Comparison of ENCODE assay signal across 11 cellular contexts in genomic region chr1:23597635-23598388, GRCh38. TPM values are rescaled to one million over a fixed set of nuclear protein-coding genes. Genes with fewer than 3 reads are reported as not detected.
DNase-seq lines count a peak whose midpoint lies in the region; ATAC-seq and TF ChIP-seq lines count a peak whose summit lies in the region.
"Had no signal": no experiment of that assay in that cellular context is flagged by ENCODE, and none has a peak within 500 bp of the region (broad histone marks: within the 10 kb centered on the region; RNA-seq: fewer than 3 reads in every experiment).

No MANE protein-coding gene starts in this region.

- H3K27me3 ChIP-seq in dorsolateral prefrontal cortex, result no peaks in the 10 kb centered on the region
- no peaks in the 10 kb centered on the region for H3K27me3 ChIP-seq in gastroesophageal sphincter
- H3K27me3 ChIP-seq in gastrocnemius medialis, result no peaks in the 10 kb centered on the region
- H3K27me3 ChIP-seq: upper lobe of left lung had no signal

- TF ChIP-seq CTCF in dorsolateral prefrontal cortex (IDR thresholded peaks at IDR 0.05 in 54 of 56, conservative IDR thresholded peaks at IDR 0.05 in 2 of 56; ENCODE audit: low read depth in 1 of 56, partially characterized antibody in 56 of 56), result no peak
- TF ChIP-seq CTCF in gastroesophageal sphincter (IDR thresholded peaks at IDR 0.05), result no peak
- no peak for TF ChIP-seq CTCF in gastrocnemius medialis (IDR thresholded peaks at IDR 0.05 in 4 of 5, conservative IDR thresholded peaks at IDR 0.05 in 1 of 5)

- H3K36me3 Mint-ChIP-seq in activated naive CD4-positive, alpha-beta T cell treated with anti-CD3 and anti-CD28 coated beads, Interleukin-2, amount 10 ng/mL, durations not matched to agents 7 days and 5 days, result peaks cover 1% of the 10 kb centered on the region
- H3K36me3 Mint-ChIP-seq in activated naive CD4-positive, alpha-beta T cell treated with anti-CD3 and anti-CD28 coated beads, Interleukin-2, amount 50 U/mL, for 72 hours, result no peaks in the 10 kb centered on the region

- ATAC-seq in activated naive CD4-positive, alpha-beta T cell treated with anti-CD3 and anti-CD28 coated beads, Interleukin-2, amount 50 U/mL, for 72 hours, result no peak
- ATAC-seq in stimulated activated naive CD8-positive, alpha-beta T cell treated with anti-CD3 and anti-CD28 coated beads, Interleukin-15, amount 100 ng/mL, for 72 hours, result no peak
- ATAC-seq in gastroesophageal sphincter (no peak), gastrocnemius medialis (no peak)

- H3K27ac Mint-ChIP-seq in activated naive CD4-positive, alpha-beta T cell treated with anti-CD3 and anti-CD28 coated beads, Interleukin-2, amount 10 ng/mL, durations not matched to agents 7 days and 5 days, result peak overlapping the region; percentile 47
- H3K27ac Mint-ChIP-seq in activated naive CD4-positive, alpha-beta T cell treated with anti-CD3 and anti-CD28 coated beads, Interleukin-2, amount 50 U/mL, for 72 hours, result peak overlapping the region in 1 of 2 donors; percentile 50
- peak overlapping the region in 1 of 2 donors; percentile 67 for H3K27ac Mint-ChIP-seq in stimulated activated naive CD8-positive, alpha-beta T cell treated with anti-CD3 and anti-CD28 coated beads, Interleukin-15, amount 100 ng/mL, for 72 hours

- H3K4me1 Mint-ChIP-seq in activated naive CD4-positive, alpha-beta T cell treated with anti-CD3 and anti-CD28 coated beads, Interleukin-2, amount 10 ng/mL, durations not matched to agents 7 days and 5 days, result peaks cover 87% of the 10 kb centered on the region
- H3K4me1 Mint-ChIP-seq in stimulated activated naive CD8-positive, alpha-beta T cell treated with anti-CD3 and anti-CD28 coated beads, Interleukin-15, amount 100 ng/mL, for 72 hours, result peaks cover 97% of the 10 kb centered on the region

- intact Hi-C loops in dorsolateral prefrontal cortex (cut with DNase I) (no loop called here), gastrocnemius medialis (cut with DNase I; ENCODE audit: low total_unique reads) (no loop called here)

- H3K36me3 ChIP-seq in gastroesophageal sphincter, result no peaks in the 10 kb centered on the region
- H3K36me3 ChIP-seq in gastrocnemius medialis, result no peaks in the 10 kb centered on the region
- H3K36me3 ChIP-seq: upper lobe of left lung had no signal

- CTCF ChIA-PET in activated naive CD4-positive, alpha-beta T cell treated with anti-CD3 and anti-CD28 coated beads, Interleukin-2, amount 10 ng/mL, durations not matched to agents 7 days and 5 days (lab: Charles Lee), result interaction anchor here (1.2 to 5.2 kb wide), 4 partner anchors 36 to 67 kb away, joined by 4 to 27 read pairs (median 6); no protein-coding TSS in a partner anchor

- no peaks in the 10 kb centered on the region for H3K9me3 Mint-ChIP-seq in activated naive CD4-positive, alpha-beta T cell treated with anti-CD3 and anti-CD28 coated beads, Interleukin-2, amount 10 ng/mL, durations not matched to agents 7 days and 5 days
- H3K9me3 Mint-ChIP-seq in activated naive CD4-positive, alpha-beta T cell treated with anti-CD3 and anti-CD28 coated beads, Interleukin-2, amount 50 U/mL, for 72 hours, result peaks cover 4 to 5% of the 10 kb centered on the region in 2 donors
- no peaks in the 10 kb centered on the region for H3K9me3 Mint-ChIP-seq in stimulated activated naive CD8-positive, alpha-beta T cell treated with anti-CD3 and anti-CD28 coated beads, Interleukin-15, amount 100 ng/mL, for 72 hours

- H3K9me3 ChIP-seq in gastroesophageal sphincter (no peaks in the 10 kb centered on the region), gastrocnemius medialis (no peaks in the 10 kb centered on the region)
- H3K9me3 ChIP-seq: Caco-2, upper lobe of left lung had no signal

- H3K4me3 Mint-ChIP-seq in activated naive CD4-positive, alpha-beta T cell treated with anti-CD3 and anti-CD28 coated beads, Interleukin-2, amount 10 ng/mL, durations not matched to agents 7 days and 5 days, result no peak overlapping the region
- H3K4me3 Mint-ChIP-seq in stimulated activated naive CD8-positive, alpha-beta T cell treated with anti-CD3 and anti-CD28 coated beads, Interleukin-15, amount 100 ng/mL, for 72 hours, result peak overlapping the region; percentile 3 to 22

- WGBS in gastroesophageal sphincter (ENCODE audit: low coverage in 1 of 2), 2 donors, result 72% methylated on average over 4 of the region's 4 CpGs

- TF ChIP-seq POLR2A in gastroesophageal sphincter (IDR thresholded peaks at IDR 0.05) (no peak), gastrocnemius medialis (IDR thresholded peaks at IDR 0.05) (no peak)

- no peak for DNase-seq in activated naive CD4-positive, alpha-beta T cell treated with anti-CD3 and anti-CD28 coated beads, Interleukin-2, amount 10 ng/mL, durations not matched to agents 7 days and 5 days
- no peak for DNase-seq in activated naive CD4-positive, alpha-beta T cell treated with anti-CD3 and anti-CD28 coated beads, Interleukin-2, amount 50 U/mL, for 72 hours (ENCODE audit: low spot score in 2 of 2)
- peak; percentile 38 to 86 for DNase-seq in NCI-H524 (lab: John Stamatoyannopoulos, UW)
- DNase-seq in dorsolateral prefrontal cortex, result no peak
- DNase-seq in stimulated activated naive CD8-positive, alpha-beta T cell treated with anti-CD3 and anti-CD28 coated beads, Interleukin-15, amount 100 ng/mL, for 72 hours, result no peak
- no peak for DNase-seq in GF-D8 (lab: John Stamatoyannopoulos, UW)
- no peak for DNase-seq in gastrocnemius medialis
- DNase-seq: Caco-2; stimulated activated CD4-positive, alpha-beta T cell treated with anti-CD3 and anti-CD28 coated beads, Interleukin-4, amount 100 ng/mL, for 24 hours; upper lobe of left lung had no signal

- H3K27me3 Mint-ChIP-seq in activated naive CD4-positive, alpha-beta T cell treated with anti-CD3 and anti-CD28 coated beads, Interleukin-2, amount 10 ng/mL, durations not matched to agents 7 days and 5 days, result no peaks in the 10 kb centered on the region
- no peaks in the 10 kb centered on the region for H3K27me3 Mint-ChIP-seq in stimulated activated naive CD8-positive, alpha-beta T cell treated with anti-CD3 and anti-CD28 coated beads, Interleukin-15, amount 100 ng/mL, for 72 hours

- TF ChIP-seq EP300 in gastroesophageal sphincter (IDR thresholded peaks at IDR 0.05), result no peak

- H3K4me1 ChIP-seq in gastroesophageal sphincter (peaks cover 0 to 5% (median 0%) of the 10 kb centered on the region in 3 donors), gastrocnemius medialis (peaks cover 11% of the 10 kb centered on the region in 2 donors)

- H3K27ac ChIP-seq in dorsolateral prefrontal cortex (peak overlapping the region in 54 of 59 donors; percentile 5 to 88 (median 74)), gastroesophageal sphincter (no peak overlapping the region), gastrocnemius medialis (no peak overlapping the region)
- H3K27ac ChIP-seq: upper lobe of left lung had no signal

- in situ Hi-C loops in gastrocnemius medialis (cut with MboI; ENCODE audit: low sequenced_read_pairs in 4 of 4), result no loop called here

- no peak overlapping the region for H3K4me3 ChIP-seq in dorsolateral prefrontal cortex
- H3K4me3 ChIP-seq in gastroesophageal sphincter, result no peak overlapping the region
- no peak overlapping the region for H3K4me3 ChIP-seq in gastrocnemius medialis
- H3K4me3 ChIP-seq: upper lobe of left lung had no signal

RNA-seq across cellular contexts. Expression of gene ID3, which starts 38.5 kb away (rescaled TPM):
- total RNA-seq in activated naive CD4-positive, alpha-beta T cell treated with anti-CD3 and anti-CD28 coated beads, Interleukin-2, amount 50 U/mL, for 72 hours, result 100 to 1,000 TPM in 1 of 2 donors, 10 to 100 TPM in 1; 31.5 to 290 TPM
- total RNA-seq in dorsolateral prefrontal cortex (100 to 1,000 TPM in 13 of 120 experiments, 10 to 100 TPM in 107; 20.5 to 247 (median 59.8) TPM), gastroesophageal sphincter (100 to 1,000 TPM; 144 to 270 (median 221) TPM), gastrocnemius medialis (100 to 1,000 TPM in 1 of 4 donors, 10 to 100 TPM in 3; 67.9 to 124 (median 83.0) TPM)

Comparison
In these comparisons a context has a peak if more than half of its experiments do, and no peak if none do; other contexts are left out.
1. DNase-seq: peak in NCI-H524 (2 of 2); none in activated naive CD4-positive, alpha-beta T cell treated with anti-CD3 and anti-CD28 coated beads, Interleukin-2, amount 10 ng/mL, durations not matched to agents 7 days and 5 days (single experiment), activated naive CD4-positive, alpha-beta T cell treated with anti-CD3 and anti-CD28 coated beads, Interleukin-2, amount 50 U/mL, for 72 hours (0 of 2), dorsolateral prefrontal cortex (0 of 10), stimulated activated naive CD8-positive, alpha-beta T cell treated with anti-CD3 and anti-CD28 coated beads, Interleukin-15, amount 100 ng/mL, for 72 hours (0 of 2), GF-D8 (single experiment) and gastrocnemius medialis (0 of 2).
2. H3K27ac ChIP-seq: peak in dorsolateral prefrontal cortex (54 of 59); none in gastroesophageal sphincter (0 of 4) and gastrocnemius medialis (0 of 4).